Comparison of ENCODE assay signal across 19 cellular contexts in genomic region chr15:80957976-80958375, GRCh38. TPM values are rescaled to one million over a fixed set of nuclear protein-coding genes. Genes with fewer than 3 reads are reported as not detected.
DNase-seq lines count a peak whose midpoint lies in the region; TF ChIP-seq lines count a peak whose summit lies in the region.
"Had no signal": no experiment of that assay in that cellular context is flagged by ENCODE, and none has a peak within 500 bp of the region (broad histone marks: within the 10 kb centered on the region; RNA-seq: fewer than 3 reads in every experiment).

No MANE protein-coding gene starts in this region.

- no peaks in the 10 kb centered on the region for H3K27me3 Mint-ChIP-seq in MCF 10A (ENCODE audit: insufficient read depth, unreplicated experiment)

- no peak overlapping the region for H2AFZ ChIP-seq in mammary epithelial cell (ENCODE audit: low read depth, low read length)
- H2AFZ ChIP-seq: PC-9 had no signal

- H4K20me1 ChIP-seq in mammary epithelial cell (ENCODE audit: insufficient read depth, low read length), result no peaks in the 10 kb centered on the region

- POLR2A ChIA-PET in MCF 10A (lab: Yijun Ruan, JAX), result interaction anchor here (0.7 to 1.9 kb wide), 2 partner anchors 10 to 1204 kb away, joined by 3 to 6 read pairs; no protein-coding TSS in a partner anchor

- no peak overlapping the region for H3K27ac ChIP-seq in mammary epithelial cell (ENCODE audit: insufficient read depth, low read depth, low read length)
- H3K27ac ChIP-seq: C4-2B, PC-9 had no signal

- intact Hi-C loops in MCF 10A (cut with micrococcal nuclease) (loop anchor here (10.0 kb wide), 1 partner anchor 113 kb away; no protein-coding TSS in a partner anchor), mammary epithelial cell (cut with micrococcal nuclease) (no loop called here)

- DNase-seq in MCF 10A (ENCODE audit: unreplicated experiment) (peak; percentile 53), mammary epithelial cell (no peak), epithelial cell of esophagus (ENCODE audit: low read depth) (peak; percentile 59), kidney tubule cell (ENCODE audit: low spot score) (peak; percentile 31), SHP77 treated with DMSO at 0.1 percent for 48 hours (lab: John Stamatoyannopoulos, UW) (no peak), NCI-H2227 (lab: John Stamatoyannopoulos, UW; ENCODE audit: unreplicated experiment) (no peak), foreskin fibroblast (no peak)
- no peak for DNase-seq in activated effector memory CD4-positive, alpha-beta T cell treated with anti-CD3 and anti-CD28 coated beads, Interleukin-2, amount 50 U/mL, for 16 hours
- DNase-seq: 8988T, Kasumi-1, NCI-H1092, NCI-H1436 treated with DMSO at 0.1 percent for 48 hours, NCI-H1930, NCI-H2227 treated with DMSO at 0.1 percent for 48 hours, NCI-H510A, NCI-H748 treated with DMSO at 0.1 percent for 48 hours, PC-9, RPMI8226 had no signal

- H3K4me1 ChIP-seq in mammary epithelial cell (ENCODE audit: insufficient read depth, low read length), result peaks cover 19% of the 10 kb centered on the region

- no peaks in the 10 kb centered on the region for H3K36me3 ChIP-seq in mammary epithelial cell (ENCODE audit: insufficient read depth, low read length)

- no peaks in the 10 kb centered on the region for H3K79me2 ChIP-seq in mammary epithelial cell (ENCODE audit: insufficient read depth, low read length)

- H3K9me3 Mint-ChIP-seq in MCF 10A (ENCODE audit: unreplicated experiment), result no peaks in the 10 kb centered on the region

- H3K4me3 Mint-ChIP-seq in MCF 10A (ENCODE audit: unreplicated experiment), result no peak overlapping the region

- H3K4me3 ChIP-seq in mammary epithelial cell (replicated peaks in 1 of 3; ENCODE audit: insufficient read depth in 1 of 3, low read depth in 2 of 3, low read length in 3 of 3), result no peak overlapping the region
- no peak overlapping the region for H3K4me3 ChIP-seq in epithelial cell of esophagus (ENCODE audit: low read length)
- H3K4me3 ChIP-seq in foreskin fibroblast (ENCODE audit: low read depth in 1 of 2, low read length in 2 of 2), result no peak overlapping the region
- H3K4me3 ChIP-seq: PC-9 had no signal

- H3K9ac ChIP-seq in mammary epithelial cell (ENCODE audit: insufficient read depth, low read length), result no peak overlapping the region

- 83% methylated on average over 2 of the region's 2 CpGs for WGBS in mammary epithelial cell (ENCODE audit: low coverage, missing lambda C conversion rate)

- H3K27me3 ChIP-seq in mammary epithelial cell (ENCODE audit: insufficient read depth, low read length), result no peaks in the 10 kb centered on the region

- dilution Hi-C loops in mammary epithelial cell (cut with HindIII; ENCODE audit: low sequenced_read_pairs), result no loop called here

- BruUV-seq in MCF 10A (replicated peaks; lab: Mats Ljungman, UMichigan) (no TSS peak), mammary epithelial cell (replicated peaks; lab: Mats Ljungman, UMichigan) (no TSS peak)

- CTCF ChIA-PET in MCF 10A (lab: Yijun Ruan, JAX) (interaction anchor here (1.4 to 1.7 kb wide), 2 partner anchors 12 to 179 kb away, joined by 5 to 12 read pairs; partner anchors contain the start of gene CEMIP), mammary epithelial cell (lab: Charles Lee; ENCODE audit: low non-redundant PET) (no interaction called here)

- H3K4me1 Mint-ChIP-seq in MCF 10A (ENCODE audit: insufficient read depth, unreplicated experiment), result peaks cover 38% of the 10 kb centered on the region

- H3K27ac Mint-ChIP-seq in MCF 10A (ENCODE audit: low read depth, unreplicated experiment), result no peak overlapping the region

- peaks cover 15% of the 10 kb centered on the region for H3K36me3 Mint-ChIP-seq in MCF 10A (ENCODE audit: insufficient read depth, unreplicated experiment)

- TF ChIP-seq CTCF in MCF 10A (IDR thresholded peaks at IDR 0.05; ENCODE audit: unreplicated experiment) (no peak), mammary epithelial cell (conservative IDR thresholded peaks at IDR 0.05 in 1 of 2, IDR thresholded peaks at IDR 0.05 in 1 of 2; ENCODE audit: extremely low read depth in 1 of 2, insufficient read depth in 1 of 2, low read depth in 1 of 2, low read length in 2 of 2) (no peak), epithelial cell of esophagus (IDR thresholded peaks at IDR 0.05; ENCODE audit: insufficient read depth, low read depth, low read length, missing control alignments) (no peak), foreskin fibroblast (IDR thresholded peaks at IDR 0.05; ENCODE audit: low read depth, low read length) (no peak)

- in situ Hi-C loops in mammary epithelial cell (cut with MboI; ENCODE audit: low sequenced_read_pairs in 2 of 2), result loop anchor here (10.0 to 25.0 kb wide), 2 partner anchors 173 to 496 kb away; no protein-coding TSS in a partner anchor

- no peaks in the 10 kb centered on the region for H3K9me3 ChIP-seq in mammary epithelial cell (replicated peaks; ENCODE audit: insufficient read depth, low read length)

- H3K4me2 ChIP-seq in mammary epithelial cell (ENCODE audit: insufficient read depth, low read depth, low read length), result no peak overlapping the region
- H3K4me2 ChIP-seq: PC-9 had no signal

RNA-seq across cellular contexts. Expression of gene MESD, which starts 31.6 kb away (rescaled TPM):
- total RNA-seq in MCF 10A (2022), result 29.7 and 30.2 TPM in 2 replicates
- 10 to 100 TPM; 13.2 to 25.9 TPM for total RNA-seq in mammary epithelial cell
- polyA plus RNA-seq in mammary epithelial cell, result 15.7 TPM
- 26.1 TPM for polyA minus RNA-seq in mammary epithelial cell

RNA-seq across cellular contexts. Expression of gene TLNRD1, which starts 42.7 kb away (rescaled TPM):
- total RNA-seq in MCF 10A (2022) (17.1 and 18.3 TPM in 2 replicates), mammary epithelial cell (10 to 100 TPM; 16.8 to 18.1 TPM)
- polyA plus RNA-seq in mammary epithelial cell, result 10.0 TPM
- polyA minus RNA-seq in mammary epithelial cell, result 5.0 TPM

Comparison
In these comparisons a context has a peak if more than half of its experiments do, and no peak if none do; other contexts are left out.
1. DNase-seq: peak in MCF 10A (single experiment), epithelial cell of esophagus (single experiment) and kidney tubule cell (single experiment); none in mammary epithelial cell (single experiment), activated effector memory CD4-positive, alpha-beta T cell treated with anti-CD3 and anti-CD28 coated beads, Interleukin-2, amount 50 U/mL, for 16 hours (single experiment), SHP77 treated with DMSO at 0.1 percent for 48 hours (single experiment), NCI-H2227 (single experiment) and foreskin fibroblast (0 of 2).